In genomic region chrX:101163166-101163565, GRCh38 we compare ENCODE assay signal across 22 cellular contexts. TPM values are rescaled to one million over a fixed set of nuclear protein-coding genes. Genes with fewer than 3 reads are reported as not detected.
DNase-seq lines count a peak whose midpoint lies in the region; ATAC-seq, FAIRE-seq and TF ChIP-seq lines count a peak whose summit lies in the region.
"Had no signal": no experiment of that assay in that cellular context is flagged by ENCODE, and none has a peak within 500 bp of the region (broad histone marks: within the 10 kb centered on the region; RNA-seq: fewer than 3 reads in every experiment).

No MANE protein-coding gene starts in this region.

- TF ChIP-seq CTCF in astrocyte (IDR thresholded peaks at IDR 0.05; ENCODE audit: insufficient read depth, low read depth, low read length) (no peak), fibroblast of mammary gland (conservative IDR thresholded peaks at IDR 0.05; ENCODE audit: control insufficient read depth, insufficient read depth, low read depth, low read length) (no peak), nephron progenitor cell (IDR thresholded peaks at IDR 0.05) (no peak), colonic mucosa (IDR thresholded peaks at IDR 0.05) (no peak)

- H3K27me3 ChIP-seq in astrocyte (ENCODE audit: insufficient read depth, low read length) (no peaks in the 10 kb centered on the region), colonic mucosa (no peaks in the 10 kb centered on the region)
- H3K27me3 ChIP-seq: BLaER1 had no signal

- H3K27ac ChIP-seq in astrocyte (ENCODE audit: low read depth, low read length) (no peak overlapping the region), colonic mucosa (no peak overlapping the region)
- H3K27ac ChIP-seq: BLaER1 had no signal

- FAIRE-seq in GM12891 (lab: Jason Lieb, UNC) (peak; percentile 59), astrocyte (lab: Jason Lieb, UNC) (peak; percentile 56)
- FAIRE-seq: A204.1, GM12878, GM19239, H1, HepG2 had no signal

- H3K27me3 Mint-ChIP-seq in astrocyte (ENCODE audit: low read depth, unreplicated experiment) (no peaks in the 10 kb centered on the region), nephron progenitor cell (ENCODE audit: low read depth, poor library complexity) (peaks cover 2% of the 10 kb centered on the region)

- H3K79me2 ChIP-seq in astrocyte (ENCODE audit: insufficient read depth, low read length) = no peaks in the 10 kb centered on the region

- H3K27ac Mint-ChIP-seq in astrocyte (ENCODE audit: unreplicated experiment) (no peak overlapping the region), nephron progenitor cell (peak overlapping the region; percentile 11)
- H3K27ac Mint-ChIP-seq: H9 had no signal

- no peaks in the 10 kb centered on the region for H3K9me3 Mint-ChIP-seq in astrocyte (ENCODE audit: unreplicated experiment)
- H3K9me3 Mint-ChIP-seq in nephron progenitor cell = peaks cover 53% of the 10 kb centered on the region
- H3K9me3 Mint-ChIP-seq: CD8-positive, alpha-beta memory T cell had no signal

- H3K4me1 Mint-ChIP-seq in astrocyte (ENCODE audit: low read depth, unreplicated experiment) (no peaks in the 10 kb centered on the region), nephron progenitor cell (no peaks in the 10 kb centered on the region)
- H3K4me1 Mint-ChIP-seq: CD8-positive, alpha-beta memory T cell; H9 had no signal

- H3K9ac ChIP-seq in astrocyte (ENCODE audit: low read length) (no peak overlapping the region), colonic mucosa (ENCODE audit: low read depth in 2 of 2, low read length in 2 of 2) (no peak overlapping the region)
- H3K9ac ChIP-seq: BLaER1 had no signal

- H3K4me3 Mint-ChIP-seq in astrocyte (ENCODE audit: unreplicated experiment) = no peak overlapping the region
- H3K4me3 Mint-ChIP-seq in nephron progenitor cell = no peak overlapping the region
- H3K4me3 Mint-ChIP-seq: CD8-positive, alpha-beta memory T cell; H9 had no signal

- no peak overlapping the region for H2AFZ ChIP-seq in astrocyte (ENCODE audit: low read depth, low read length)

- TF ChIP-seq POLR2A in GM12891 (IDR thresholded peaks at IDR 0.05; ENCODE audit: low read depth, low read length) = no peak

- H3K4me1 ChIP-seq in astrocyte (ENCODE audit: insufficient read depth, low read length) (no peaks in the 10 kb centered on the region), colonic mucosa (no peaks in the 10 kb centered on the region)
- H3K4me1 ChIP-seq: BLaER1 had no signal

- H3K36me3 Mint-ChIP-seq in astrocyte (ENCODE audit: low read depth, unreplicated experiment) (no peaks in the 10 kb centered on the region), nephron progenitor cell (ENCODE audit: low read depth) (peaks cover 36% of the 10 kb centered on the region)
- H3K36me3 Mint-ChIP-seq: CD8-positive, alpha-beta memory T cell had no signal

- H3K4me2 ChIP-seq in astrocyte (ENCODE audit: low read length) = no peak overlapping the region
- H3K4me2 ChIP-seq: BLaER1 had no signal

- no peak for DNase-seq in GM12891 (ENCODE audit: insufficient read length, low spot score)
- no peak for DNase-seq in astrocyte (ENCODE audit: low read depth)
- DNase-seq in fibroblast of mammary gland (ENCODE audit: low read depth) = peak; percentile 50
- no peak for DNase-seq in nephron progenitor cell
- no peak for DNase-seq in ecto neural progenitor cell (ENCODE audit: low spot score)
- no peak for DNase-seq in colonic mucosa
- DNase-seq: ACHN; CD8-positive, alpha-beta memory T cell; COR-L47; DMS 273 treated with DMSO at 0.1 percent for 48 hours; DMS53; DND-41; EL; H9 had no signal

- H3K4me3 ChIP-seq in astrocyte (ENCODE audit: insufficient read depth, low read depth, low read length) (no peak overlapping the region), fibroblast of mammary gland (ENCODE audit: control insufficient read depth, low read depth, low read length) (no peak overlapping the region), colonic mucosa (no peak overlapping the region)
- H3K4me3 ChIP-seq: BLaER1, GM12878 had no signal

- H3K9me3 ChIP-seq in astrocyte (ENCODE audit: insufficient read depth, low read depth, low read length) (no peaks in the 10 kb centered on the region), colonic mucosa (no peaks in the 10 kb centered on the region)
- H3K9me3 ChIP-seq: BLaER1 had no signal

- intact Hi-C loops in colonic mucosa (cut with DNase I) = no loop called here

- H3K36me3 ChIP-seq in astrocyte (ENCODE audit: insufficient read depth, low read length) = no peaks in the 10 kb centered on the region
- no peaks in the 10 kb centered on the region for H3K36me3 ChIP-seq in colonic mucosa

- no peak for ATAC-seq in HG03439 (IDR thresholded peaks at IDR 0.05; ENCODE audit: unreplicated experiment)
- ATAC-seq: GM12878, HepG2 had no signal

- H4K20me1 ChIP-seq in astrocyte (ENCODE audit: insufficient read depth, low read length) = no peaks in the 10 kb centered on the region
- H4K20me1 ChIP-seq: BLaER1 had no signal

TF ChIP-seq in GM12891, 5 proteins besides CTCF, POLR2A, EP300 and RAD21:
- TF ChIP-seq TAF1 (IDR thresholded peaks at IDR 0.05; ENCODE audit: low read depth, low read length) (no peak), SPI1 (IDR thresholded peaks at IDR 0.05; ENCODE audit: low read depth, low read length) (no peak), POU2F2 (IDR thresholded peaks at IDR 0.05; ENCODE audit: low read depth, low read length) (no peak), POLR2AphosphoS5 (IDR thresholded peaks at IDR 0.05; ENCODE audit: low read depth, low read length) (no peak), PAX5 (IDR thresholded peaks at IDR 0.05; ENCODE audit: insufficient read depth, low read length, severe bottlenecking) (no peak)

RNA-seq across cellular contexts. Expression of gene DRP2, which starts 56.4 kb away (rescaled TPM):
- 0.06 TPM for polyA plus RNA-seq in GM12891 (2012; ENCODE audit: low read depth, missing spikeins)
- total RNA-seq in astrocyte (4.2 and 5.4 TPM in 2 replicates), colonic mucosa (1 to 10 TPM in 1 of 2 donors, under 1 TPM in 1; 0.37 to 1.1 TPM)
- total RNA-seq: G401 had no signal
- polyA plus RNA-seq: CD8-positive, alpha-beta memory T cell had no signal
